8 cellular contexts compared by ENCODE assay signal in the genomic region with DNA sequence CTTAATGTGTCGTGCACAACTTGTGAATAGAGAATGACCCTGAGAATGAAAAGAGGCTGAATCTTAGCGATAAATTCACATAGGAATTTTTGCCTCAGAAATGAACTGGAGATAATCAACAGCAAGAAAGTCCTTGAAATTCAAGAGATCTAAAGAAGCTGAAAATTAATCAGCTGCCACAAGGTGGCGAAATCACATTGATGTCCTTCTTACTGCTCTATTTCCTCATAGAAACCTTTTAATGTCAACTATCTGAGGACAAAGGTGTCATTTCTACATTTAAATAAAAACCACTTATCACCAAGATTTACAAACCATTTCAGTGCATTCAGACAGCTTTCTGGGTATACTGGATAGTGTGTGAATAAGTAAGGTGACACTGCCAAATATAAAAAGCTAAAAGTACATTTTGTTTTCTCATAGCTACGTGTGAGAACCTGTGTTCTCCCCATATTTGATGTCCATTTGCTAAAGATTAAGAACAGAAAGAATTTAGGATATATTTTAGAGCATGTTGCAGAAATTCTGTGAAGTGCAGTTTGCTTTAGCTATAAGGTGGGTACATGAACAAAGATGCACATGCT.
DNase-seq lines count a peak whose midpoint lies in the region; ATAC-seq and TF ChIP-seq lines count a peak whose summit lies in the region.

No MANE protein-coding gene starts in this region.

- ATAC-seq in heart left ventricle = peak in 1 of 4 donors; percentile 49
- no peak for ATAC-seq in left ventricle myocardium superior
- ATAC-seq in GM21526 (IDR thresholded peaks at IDR 0.05; ENCODE audit: low FRiP score, unreplicated experiment) = no peak

- no peak for TF ChIP-seq POLR2A in heart left ventricle (IDR thresholded peaks at IDR 0.05)

- no peaks in the 10 kb centered on the region for H3K4me1 ChIP-seq in heart left ventricle

- no peak overlapping the region for H3K27ac ChIP-seq in heart left ventricle

- H3K27me3 ChIP-seq in heart left ventricle = peaks cover 0 to 4% (median 0%) of the 10 kb centered on the region in 9 donors

- H3K4me3 ChIP-seq in heart left ventricle (no peak overlapping the region), epithelial cell of proximal tubule (ENCODE audit: low read depth, low read length) (no peak overlapping the region)

- H3K36me3 ChIP-seq in heart left ventricle = no peaks in the 10 kb centered on the region

- WGBS in heart left ventricle, 4 donors = 28 to 33% (median 32%) methylated on average over 4 of the region's 4 CpGs

- intact Hi-C loops in heart left ventricle (cut with DNase I) (loop anchor here in 4 of 10 donors (5.0 to 10.0 kb wide), 4 partner anchors 519 to 1819 kb away; no protein-coding TSS in a partner anchor), left ventricle myocardium superior (cut with micrococcal nuclease) (no loop called here)

- peak in 11 of 12 donors; percentile 23 to 62 (median 48) for TF ChIP-seq CTCF in heart left ventricle (IDR thresholded peaks at IDR 0.05)
- peak; percentile 66 for TF ChIP-seq CTCF in epithelial cell of proximal tubule (conservative IDR thresholded peaks at IDR 0.05; ENCODE audit: low read depth, low read length)

- DNase-seq in heart left ventricle = no peak
- no peak for DNase-seq in left ventricle myocardium superior
- DNase-seq in KG1 (lab: John Stamatoyannopoulos, UW) = peak; percentile 6
- DNase-seq in RPMI7951 (ENCODE audit: low read depth) = peak; percentile 67
- DNase-seq in epithelial cell of proximal tubule (ENCODE audit: low read depth) = peak; percentile 35
- peak; percentile 1 for DNase-seq in occipital lobe (lab: John Stamatoyannopoulos, UW)
- no peak for DNase-seq in activated naive CD4-positive, alpha-beta T cell (lab: John Stamatoyannopoulos, UW)

- no peaks in the 10 kb centered on the region for H3K9me3 ChIP-seq in heart left ventricle

Comparison
In these comparisons a context has a peak if more than half of its experiments do, and no peak if none do; other contexts are left out.
1. DNase-seq: peak in KG1 (single experiment), RPMI7951 (single experiment), epithelial cell of proximal tubule (single experiment) and occipital lobe (single experiment); none in heart left ventricle (0 of 5), left ventricle myocardium superior (single experiment) and activated naive CD4-positive, alpha-beta T cell (0 of 4).